17 cellular contexts compared by ENCODE assay signal in the genomic region with DNA sequence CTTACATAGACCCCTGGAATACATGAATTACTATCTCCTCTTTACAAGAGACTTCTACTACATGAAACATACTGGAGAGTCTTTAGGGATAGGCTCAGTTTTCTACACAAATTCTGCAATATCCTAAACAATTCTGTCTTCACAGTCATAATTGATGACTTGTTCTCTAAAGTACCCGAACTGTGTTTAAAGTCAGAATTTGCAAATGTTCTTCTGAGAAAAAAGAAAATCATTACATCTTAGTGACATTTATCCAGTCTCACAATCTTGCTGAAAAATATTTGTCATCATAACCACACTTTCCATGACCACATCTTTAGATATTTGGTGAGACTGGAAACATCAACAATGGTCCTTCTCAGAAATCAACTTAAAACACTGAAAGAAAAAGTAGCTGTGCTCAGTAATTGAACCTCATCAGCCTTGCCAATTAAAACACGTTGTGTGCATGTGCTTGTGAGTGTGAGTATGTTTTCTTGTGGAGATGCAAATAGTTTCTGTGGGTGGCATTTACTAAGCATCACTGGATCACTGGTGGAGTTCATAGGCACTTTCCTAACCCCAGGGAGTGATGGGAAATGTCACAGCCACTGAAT.
"Had no signal": no experiment of that assay in that cellular context is flagged by ENCODE, and none has a peak within 500 bp of the region (broad histone marks: within the 10 kb centered on the region; RNA-seq: fewer than 3 reads in every experiment).

No MANE protein-coding gene starts in this region.

- H3K4me3 Mint-ChIP-seq: activated B cell treated with CpG ODN at 0.5 μM for 24 hours; central memory CD8-positive, alpha-beta T cell; naive B cell had no signal

- DNase-seq: activated B cell treated with CpG ODN at 0.5 μM for 24 hours; activated CD8-positive, alpha-beta memory T cell treated with anti-CD3 and anti-CD28 coated beads for 24 hours; activated gamma-delta T cell treated with Interleukin-2 at 50 U/mL for 16 hours; brain microvascular endothelial cell; islet precursor cell; left lung; mammary epithelial cell; naive B cell; pancreas; sigmoid colon; stimulated activated CD4-positive, alpha-beta T cell treated with anti-CD3 and anti-CD28 coated beads, Interleukin-1b, Interleukin-23, amount 100 ng/mL, for 48 hours; transverse colon had no signal

- H3K9me3 Mint-ChIP-seq: activated B cell treated with CpG ODN at 0.5 μM for 24 hours; central memory CD8-positive, alpha-beta T cell had no signal

- H3K27ac ChIP-seq: brain microvascular endothelial cell, hepatocyte, left lung, pancreas, RWPE1, sigmoid colon, transverse colon had no signal

- H3K4me1 ChIP-seq: left lung, pancreas, sigmoid colon, transverse colon had no signal

- H3K9me3 ChIP-seq: left lung, pancreas, sigmoid colon, transverse colon had no signal

- H3K27me3 ChIP-seq: brain microvascular endothelial cell, left lung, pancreas, sigmoid colon, transverse colon had no signal

- H3K4me1 Mint-ChIP-seq: activated B cell treated with CpG ODN at 0.5 μM for 24 hours; central memory CD8-positive, alpha-beta T cell; naive B cell had no signal

- H3K4me3 ChIP-seq: coronary artery, hepatocyte, left lung, pancreas, sigmoid colon, transverse colon had no signal

- H3K27ac Mint-ChIP-seq: activated B cell treated with CpG ODN at 0.5 μM for 24 hours had no signal

- H3K36me3 ChIP-seq: brain microvascular endothelial cell, left lung, pancreas, sigmoid colon, transverse colon had no signal

- ATAC-seq: esophagus mucosa, left lung, pancreas had no signal

- H3K36me3 Mint-ChIP-seq: naive B cell had no signal
